Comparison of ENCODE assay signal across 23 cellular contexts in the genomic region with DNA sequence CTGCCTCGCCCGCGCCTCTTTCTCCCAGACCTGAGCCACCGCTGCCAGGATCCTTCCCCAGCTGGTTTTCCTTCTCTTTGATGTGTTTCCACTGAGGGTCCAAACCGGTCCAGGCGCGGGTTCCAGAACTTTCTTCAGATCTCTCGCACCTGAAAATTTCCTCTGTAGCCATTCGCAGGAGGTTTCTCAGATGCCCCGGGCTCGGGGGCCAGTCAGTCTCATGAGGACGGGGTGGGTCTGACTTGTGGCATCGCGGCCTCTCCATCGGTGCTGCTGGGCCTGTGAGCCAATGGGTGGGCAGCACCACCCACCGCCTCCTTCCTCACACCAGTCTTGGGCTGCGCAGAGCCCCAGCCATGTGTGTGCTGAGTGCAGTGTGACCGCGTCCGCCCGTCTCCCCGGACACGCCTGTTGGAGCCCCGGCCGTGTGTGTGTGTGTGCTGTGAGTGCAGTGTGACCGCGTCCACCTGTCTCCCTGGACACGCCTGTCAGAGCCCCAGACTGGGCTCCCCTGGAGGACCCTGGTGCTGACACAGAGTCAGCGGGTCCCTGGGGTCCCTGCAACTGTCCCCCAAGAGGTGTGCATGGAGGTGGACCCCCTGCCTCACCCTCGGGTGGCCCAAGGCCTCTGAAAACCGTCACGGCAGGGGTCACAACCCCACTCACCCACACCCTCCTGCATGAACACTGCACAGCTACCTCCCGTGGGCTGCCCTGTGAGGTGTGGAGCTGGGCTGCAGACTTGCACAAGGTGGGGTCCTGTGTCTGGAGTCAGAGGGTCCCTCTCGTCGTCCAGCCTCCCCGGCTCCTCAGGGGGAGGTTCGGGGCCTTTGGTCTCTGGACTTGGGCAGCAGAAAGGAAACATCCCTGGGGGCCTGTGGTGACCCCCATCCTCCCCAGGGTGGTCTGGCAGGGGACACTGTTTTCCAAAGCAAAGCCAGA.
"Had no signal": no experiment of that assay in that cellular context is flagged by ENCODE, and none has a peak within 500 bp of the region (broad histone marks: within the 10 kb centered on the region; RNA-seq: fewer than 3 reads in every experiment).

No MANE protein-coding gene starts in this region.

- H3K36me3 ChIP-seq: colonic mucosa, esophagus muscularis mucosa, gastroesophageal sphincter, ovary, sigmoid colon, thyroid gland had no signal

- H3K4me3 ChIP-seq: colonic mucosa, esophagus muscularis mucosa, gastroesophageal sphincter, mucosa of descending colon, ovary, sigmoid colon, thyroid gland had no signal

- H3K27ac ChIP-seq: colonic mucosa, esophagus muscularis mucosa, gastroesophageal sphincter, ovary, sigmoid colon had no signal

- H3K27me3 ChIP-seq: colonic mucosa, esophagus muscularis mucosa, gastroesophageal sphincter, ovary, sigmoid colon, thyroid gland had no signal

- FAIRE-seq: urothelium cell line had no signal

- H3K4me1 ChIP-seq: colonic mucosa had no signal

- H3K9me3 ChIP-seq: colonic mucosa, esophagus muscularis mucosa, gastroesophageal sphincter, mucosa of descending colon, ovary, sigmoid colon, SK-N-SH, thyroid gland had no signal

- DNase-seq: activated B cell treated with CpG ODN at 0.5 μM for 24 hours; activated CD4-positive, alpha-beta memory T cell treated with anti-CD3 and anti-CD28 coated beads for 36 hours; activated CD4-positive, alpha-beta T cell treated with anti-CD3 and anti-CD28 coated beads for 4 hours; activated naive CD4-positive, alpha-beta T cell; activated naive CD8-positive, alpha-beta T cell treated with anti-CD3 and anti-CD28 coated beads for 36 hours; amniotic stem cell; central memory CD4-positive, alpha-beta T cell; colonic mucosa; effector CD4-positive, alpha-beta T cell; naive B cell; sigmoid colon; SK-N-SH; stimulated activated CD4-positive, alpha-beta T cell treated with anti-CD3 and anti-CD28 coated beads, Interleukin-12 subunit alpha, Interleukin-12 subunit beta, amount 100 ng/mL, for 4 hours; stimulated activated CD4-positive, alpha-beta T cell treated with anti-CD3 and anti-CD28 coated beads, Interleukin-1b, Interleukin-23, amount 100 ng/mL, for 48 hours; stimulated activated naive CD4-positive, alpha-beta T cell treated with Interleukin-2 at 50 U/mL for 16 hours; thyroid gland had no signal

- ATAC-seq: activated T-helper 17 cell treated with anti-CD3 and anti-CD28 coated beads, Interleukin-2, amount 50 U/mL, for 72 hours; gastroesophageal sphincter; left lobe of liver; mucosa of descending colon had no signal
